In genomic region chr5:55993628-55994501, GRCh38 we compare ENCODE assay signal across 8 cellular contexts. TPM values are rescaled to one million over a fixed set of nuclear protein-coding genes. Genes with fewer than 3 reads are reported as not detected.
DNase-seq lines count a peak whose midpoint lies in the region; ATAC-seq, FAIRE-seq and TF ChIP-seq lines count a peak whose summit lies in the region.

No MANE protein-coding gene starts in this region.

- no peaks in the 10 kb centered on the region for H3K27me3 Mint-ChIP-seq in astrocyte (ENCODE audit: low read depth, unreplicated experiment)

- no peaks in the 10 kb centered on the region for H3K36me3 Mint-ChIP-seq in astrocyte (ENCODE audit: low read depth, unreplicated experiment)

- H3K9ac ChIP-seq in astrocyte (ENCODE audit: low read length): peak overlapping the region; percentile 97

- no peak for FAIRE-seq in astrocyte (lab: Jason Lieb, UNC)

- WGBS in testis, 2 donors: 0% methylated on average over 15 of the region's 15 CpGs

- H3K4me2 ChIP-seq in astrocyte (ENCODE audit: low read length): peak overlapping the region; percentile 92

- TF ChIP-seq CTCF in 22Rv1 (IDR thresholded peaks at IDR 0.05): no peak
- TF ChIP-seq CTCF in HL-60 (IDR thresholded peaks at IDR 0.05; ENCODE audit: insufficient read depth, low read length): no peak
- no peak for TF ChIP-seq CTCF in astrocyte (IDR thresholded peaks at IDR 0.05; ENCODE audit: insufficient read depth, low read depth, low read length)
- no peak for TF ChIP-seq CTCF in testis (IDR thresholded peaks at IDR 0.05)

- peaks cover 23% of the 10 kb centered on the region for H3K4me1 ChIP-seq in astrocyte (ENCODE audit: insufficient read depth, low read length)
- peaks cover 27% of the 10 kb centered on the region for H3K4me1 ChIP-seq in testis

- H4K20me1 ChIP-seq in astrocyte (ENCODE audit: insufficient read depth, low read length): peaks cover 41% of the 10 kb centered on the region

- peak overlapping the region; percentile 100 for H3K4me3 Mint-ChIP-seq in astrocyte (ENCODE audit: unreplicated experiment)

- peak overlapping the region; percentile 74 for H3K4me3 ChIP-seq in HL-60 (replicated peaks; ENCODE audit: insufficient read depth, low read length)
- peak overlapping the region; percentile 91 for H3K4me3 ChIP-seq in astrocyte (ENCODE audit: insufficient read depth, low read depth, low read length)
- H3K4me3 ChIP-seq in testis: peak overlapping the region; percentile 75 to 95

- H3K9me3 Mint-ChIP-seq in astrocyte (ENCODE audit: unreplicated experiment): no peaks in the 10 kb centered on the region

- H2AFZ ChIP-seq in astrocyte (ENCODE audit: low read depth, low read length): peak overlapping the region; percentile 88

- H3K36me3 ChIP-seq in astrocyte (ENCODE audit: insufficient read depth, low read length) (no peaks in the 10 kb centered on the region), testis (ENCODE audit: low read depth, missing control alignments) (no peaks in the 10 kb centered on the region)

- H3K4me1 Mint-ChIP-seq in astrocyte (ENCODE audit: low read depth, unreplicated experiment): peaks cover 30% of the 10 kb centered on the region

- H3K27ac Mint-ChIP-seq in astrocyte (ENCODE audit: unreplicated experiment): peak overlapping the region; percentile 97

- H3K79me2 ChIP-seq in astrocyte (ENCODE audit: insufficient read depth, low read length): peaks cover 56% of the 10 kb centered on the region

- no peak for ATAC-seq in GM21515 (IDR thresholded peaks at IDR 0.05; ENCODE audit: unreplicated experiment)

- DNase-seq in HL-60 (ENCODE audit: low read depth in 1 of 2, low spot score in 1 of 2): no peak
- no peak for DNase-seq in astrocyte (ENCODE audit: low read depth)
- DNase-seq in kidney tubule cell (ENCODE audit: low spot score): peak; percentile 26
- no peak for DNase-seq in testis
- no peak for DNase-seq in kidney glomerular epithelial cell (lab: John Stamatoyannopoulos, UW)
- no peak for DNase-seq in inferior parietal cortex (ENCODE audit: extremely low spot score)

- intact Hi-C loops in testis (cut with DNase I; ENCODE audit: low total_unique reads): no loop called here

- H3K27ac ChIP-seq in 22Rv1 (peak overlapping the region; percentile 52; the same call in 1 of the 2 replicates), HL-60 (replicated peaks) (peak overlapping the region; percentile 57), astrocyte (ENCODE audit: low read depth, low read length) (peak overlapping the region; percentile 97), testis (peak overlapping the region; percentile 98 to 99)

- H3K9me3 ChIP-seq in astrocyte (ENCODE audit: insufficient read depth, low read depth, low read length) (no peaks in the 10 kb centered on the region), testis (no peaks in the 10 kb centered on the region)

- H3K27me3 ChIP-seq in HL-60 (ENCODE audit: insufficient read depth, poor library complexity, severe bottlenecking) (no peaks in the 10 kb centered on the region), astrocyte (ENCODE audit: insufficient read depth, low read length) (no peaks in the 10 kb centered on the region), testis (no peaks in the 10 kb centered on the region)

- no peak for TF ChIP-seq POLR2A in testis (IDR thresholded peaks at IDR 0.05)

RNA-seq across cellular contexts. Expression of gene IL6ST, which starts 0.9 kb away (rescaled TPM):
- 141 and 158 TPM in 2 replicates for total RNA-seq in astrocyte
- total RNA-seq in testis: 10 to 100 TPM; 83.1 to 98.2 TPM
- polyA plus RNA-seq in testis (ENCODE audit: insufficient read depth, low read depth, low replicate concordance): 63.0 TPM
